1 cellular context compared by ENCODE assay signal in the genomic region with DNA sequence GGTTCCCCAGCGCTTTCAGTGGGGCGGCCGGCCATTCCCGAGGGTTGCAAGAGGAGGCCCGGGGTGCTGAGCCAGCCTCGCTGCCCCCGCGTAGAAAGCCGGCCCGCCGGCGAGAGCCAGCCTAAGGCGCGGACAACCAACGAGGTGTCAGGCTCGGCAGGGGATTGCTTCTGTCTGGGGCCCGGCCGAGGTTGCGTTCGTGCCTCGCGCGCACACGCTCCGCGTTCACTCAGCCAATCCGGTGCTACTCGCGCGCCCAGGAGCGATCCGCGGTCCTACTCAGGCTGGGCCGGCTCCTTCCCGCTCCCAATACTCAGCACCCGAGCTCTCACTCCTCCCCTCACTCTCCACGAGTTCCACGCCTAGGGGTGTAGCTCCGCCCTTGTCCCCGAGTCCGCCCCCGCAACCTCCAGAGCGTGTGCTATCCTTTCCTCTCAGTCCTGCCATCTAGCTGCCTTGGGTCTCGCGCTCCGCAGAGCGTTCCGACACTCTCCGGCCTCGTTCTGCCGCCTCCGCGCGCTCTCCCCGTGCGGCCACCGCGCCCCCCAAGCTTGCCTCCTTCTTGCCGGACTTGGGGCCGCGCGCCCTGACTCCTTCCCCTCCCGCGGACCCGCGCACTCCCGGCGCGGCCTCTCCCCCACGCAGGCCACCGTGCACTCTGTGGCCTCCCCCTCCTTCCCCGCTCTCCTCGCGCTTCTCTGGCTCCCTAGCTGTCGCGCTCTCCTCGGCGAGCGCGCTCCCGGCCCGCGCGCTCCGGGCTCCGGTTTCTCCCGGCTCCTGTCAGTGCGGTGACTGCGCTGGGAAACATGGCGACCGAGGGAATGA.
TF ChIP-seq lines count a peak whose summit lies in the region.

A gene (plus strand): TSS at position 426 of the 825 bp plus-strand sequence.

TF ChIP-seq in HepG2, 621 proteins besides CTCF, POLR2A, EP300 and RAD21 (continued from another document and continues in another):
- TF ChIP-seq, protein P1, sequence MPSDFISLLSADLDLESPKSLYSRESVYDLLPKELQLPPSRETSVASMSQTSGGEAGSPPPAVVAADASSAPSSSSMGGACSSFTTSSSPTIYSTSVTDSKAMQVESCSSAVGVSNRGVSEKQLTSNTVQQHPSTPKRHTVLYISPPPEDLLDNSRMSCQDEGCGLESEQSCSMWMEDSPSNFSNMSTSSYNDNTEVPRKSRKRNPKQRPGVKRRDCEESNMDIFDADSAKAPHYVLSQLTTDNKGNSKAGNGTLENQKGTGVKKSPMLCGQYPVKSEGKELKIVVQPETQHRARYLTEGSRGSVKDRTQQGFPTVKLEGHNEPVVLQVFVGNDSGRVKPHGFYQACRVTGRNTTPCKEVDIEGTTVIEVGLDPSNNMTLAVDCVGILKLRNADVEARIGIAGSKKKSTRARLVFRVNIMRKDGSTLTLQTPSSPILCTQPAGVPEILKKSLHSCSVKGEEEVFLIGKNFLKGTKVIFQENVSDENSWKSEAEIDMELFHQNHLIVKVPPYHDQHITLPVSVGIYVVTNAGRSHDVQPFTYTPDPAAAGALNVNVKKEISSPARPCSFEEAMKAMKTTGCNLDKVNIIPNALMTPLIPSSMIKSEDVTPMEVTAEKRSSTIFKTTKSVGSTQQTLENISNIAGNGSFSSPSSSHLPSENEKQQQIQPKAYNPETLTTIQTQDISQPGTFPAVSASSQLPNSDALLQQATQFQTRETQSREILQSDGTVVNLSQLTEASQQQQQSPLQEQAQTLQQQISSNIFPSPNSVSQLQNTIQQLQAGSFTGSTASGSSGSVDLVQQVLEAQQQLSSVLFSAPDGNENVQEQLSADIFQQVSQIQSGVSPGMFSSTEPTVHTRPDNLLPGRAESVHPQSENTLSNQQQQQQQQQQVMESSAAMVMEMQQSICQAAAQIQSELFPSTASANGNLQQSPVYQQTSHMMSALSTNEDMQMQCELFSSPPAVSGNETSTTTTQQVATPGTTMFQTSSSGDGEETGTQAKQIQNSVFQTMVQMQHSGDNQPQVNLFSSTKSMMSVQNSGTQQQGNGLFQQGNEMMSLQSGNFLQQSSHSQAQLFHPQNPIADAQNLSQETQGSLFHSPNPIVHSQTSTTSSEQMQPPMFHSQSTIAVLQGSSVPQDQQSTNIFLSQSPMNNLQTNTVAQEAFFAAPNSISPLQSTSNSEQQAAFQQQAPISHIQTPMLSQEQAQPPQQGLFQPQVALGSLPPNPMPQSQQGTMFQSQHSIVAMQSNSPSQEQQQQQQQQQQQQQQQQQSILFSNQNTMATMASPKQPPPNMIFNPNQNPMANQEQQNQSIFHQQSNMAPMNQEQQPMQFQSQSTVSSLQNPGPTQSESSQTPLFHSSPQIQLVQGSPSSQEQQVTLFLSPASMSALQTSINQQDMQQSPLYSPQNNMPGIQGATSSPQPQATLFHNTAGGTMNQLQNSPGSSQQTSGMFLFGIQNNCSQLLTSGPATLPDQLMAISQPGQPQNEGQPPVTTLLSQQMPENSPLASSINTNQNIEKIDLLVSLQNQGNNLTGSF (CRISPR knock-in tag; IDR thresholded peaks at IDR 0.05): no peak
- TF ChIP-seq ZC3H4 (CRISPR knock-in tag; IDR thresholded peaks at IDR 0.05; ENCODE audit: borderline replicate concordance) (no peak; the same call in 1 of the 2 replicates), TBX3 (IDR thresholded peaks at IDR 0.05; ENCODE audit: borderline replicate concordance) (peak; percentile 94), MAFK (conservative IDR thresholded peaks at IDR 0.05 in 1 of 2, IDR thresholded peaks at IDR 0.05 in 1 of 2; ENCODE audit: low read length in 2 of 2) (no peak), ZNF496 (CRISPR knock-in tag; IDR thresholded peaks at IDR 0.05; ENCODE audit: insufficient replicate concordance) (no peak), HMGA1 (CRISPR knock-in tag; conservative IDR thresholded peaks at IDR 0.05) (no peak), ZNF839 (CRISPR knock-in tag; IDR thresholded peaks at IDR 0.05; ENCODE audit: borderline replicate concordance) (no peak), ZNF614 (CRISPR knock-in tag; IDR thresholded peaks at IDR 0.05; ENCODE audit: borderline replicate concordance) (peak; percentile 46; the same call in 1 of the 2 replicates), KMT2B (CRISPR knock-in tag; IDR thresholded peaks at IDR 0.05) (peak; percentile 99), IKZF4 (CRISPR knock-in tag; IDR thresholded peaks at IDR 0.05; ENCODE audit: borderline replicate concordance, low read depth, not compliant biosample characterization) (no peak), MTA1 (CRISPR knock-in tag; IDR thresholded peaks at IDR 0.05; ENCODE audit: borderline replicate concordance) (no peak), TARDBP (CRISPR knock-in tag; IDR thresholded peaks at IDR 0.05) (peak; percentile 88), THAP11 (CRISPR knock-in tag; IDR thresholded peaks at IDR 0.05) (peak; percentile 85), ZSCAN21 (CRISPR knock-in tag; IDR thresholded peaks at IDR 0.05; ENCODE audit: borderline replicate concordance) (peak; percentile 98), ZNF776 (CRISPR knock-in tag; IDR thresholded peaks at IDR 0.05) (no peak; the same call in 1 of the 2 replicates), ZBTB7A (CRISPR knock-in tag; IDR thresholded peaks at IDR 0.05) (no peak), SRSF1 (optimal IDR thresholded peaks at IDR 0.05; ENCODE audit: low read depth, low read length) (peak; percentile 31), RAD51 (IDR thresholded peaks at IDR 0.05; ENCODE audit: borderline replicate concordance) (no peak), EZH2 (conservative IDR thresholded peaks at IDR 0.05; ENCODE audit: low read depth, low read length) (no peak)
- TF ChIP-seq, protein P2, sequence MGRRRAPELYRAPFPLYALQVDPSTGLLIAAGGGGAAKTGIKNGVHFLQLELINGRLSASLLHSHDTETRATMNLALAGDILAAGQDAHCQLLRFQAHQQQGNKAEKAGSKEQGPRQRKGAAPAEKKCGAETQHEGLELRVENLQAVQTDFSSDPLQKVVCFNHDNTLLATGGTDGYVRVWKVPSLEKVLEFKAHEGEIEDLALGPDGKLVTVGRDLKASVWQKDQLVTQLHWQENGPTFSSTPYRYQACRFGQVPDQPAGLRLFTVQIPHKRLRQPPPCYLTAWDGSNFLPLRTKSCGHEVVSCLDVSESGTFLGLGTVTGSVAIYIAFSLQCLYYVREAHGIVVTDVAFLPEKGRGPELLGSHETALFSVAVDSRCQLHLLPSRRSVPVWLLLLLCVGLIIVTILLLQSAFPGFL (CRISPR knock-in tag; IDR thresholded peaks at IDR 0.05): no peak; the same call in 1 of the 2 replicates
- TF ChIP-seq, protein P3, sequence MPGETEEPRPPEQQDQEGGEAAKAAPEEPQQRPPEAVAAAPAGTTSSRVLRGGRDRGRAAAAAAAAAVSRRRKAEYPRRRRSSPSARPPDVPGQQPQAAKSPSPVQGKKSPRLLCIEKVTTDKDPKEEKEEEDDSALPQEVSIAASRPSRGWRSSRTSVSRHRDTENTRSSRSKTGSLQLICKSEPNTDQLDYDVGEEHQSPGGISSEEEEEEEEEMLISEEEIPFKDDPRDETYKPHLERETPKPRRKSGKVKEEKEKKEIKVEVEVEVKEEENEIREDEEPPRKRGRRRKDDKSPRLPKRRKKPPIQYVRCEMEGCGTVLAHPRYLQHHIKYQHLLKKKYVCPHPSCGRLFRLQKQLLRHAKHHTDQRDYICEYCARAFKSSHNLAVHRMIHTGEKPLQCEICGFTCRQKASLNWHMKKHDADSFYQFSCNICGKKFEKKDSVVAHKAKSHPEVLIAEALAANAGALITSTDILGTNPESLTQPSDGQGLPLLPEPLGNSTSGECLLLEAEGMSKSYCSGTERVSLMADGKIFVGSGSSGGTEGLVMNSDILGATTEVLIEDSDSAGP (CRISPR knock-in tag; IDR thresholded peaks at IDR 0.05; ENCODE audit: borderline replicate concordance): peak; percentile 85
- TF ChIP-seq, protein P4, sequence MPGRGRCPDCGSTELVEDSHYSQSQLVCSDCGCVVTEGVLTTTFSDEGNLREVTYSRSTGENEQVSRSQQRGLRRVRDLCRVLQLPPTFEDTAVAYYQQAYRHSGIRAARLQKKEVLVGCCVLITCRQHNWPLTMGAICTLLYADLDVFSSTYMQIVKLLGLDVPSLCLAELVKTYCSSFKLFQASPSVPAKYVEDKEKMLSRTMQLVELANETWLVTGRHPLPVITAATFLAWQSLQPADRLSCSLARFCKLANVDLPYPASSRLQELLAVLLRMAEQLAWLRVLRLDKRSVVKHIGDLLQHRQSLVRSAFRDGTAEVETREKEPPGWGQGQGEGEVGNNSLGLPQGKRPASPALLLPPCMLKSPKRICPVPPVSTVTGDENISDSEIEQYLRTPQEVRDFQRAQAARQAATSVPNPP (CRISPR knock-in tag; IDR thresholded peaks at IDR 0.05): peak; percentile 78; the same call in 1 of the 2 replicates
- TF ChIP-seq, protein P5, sequence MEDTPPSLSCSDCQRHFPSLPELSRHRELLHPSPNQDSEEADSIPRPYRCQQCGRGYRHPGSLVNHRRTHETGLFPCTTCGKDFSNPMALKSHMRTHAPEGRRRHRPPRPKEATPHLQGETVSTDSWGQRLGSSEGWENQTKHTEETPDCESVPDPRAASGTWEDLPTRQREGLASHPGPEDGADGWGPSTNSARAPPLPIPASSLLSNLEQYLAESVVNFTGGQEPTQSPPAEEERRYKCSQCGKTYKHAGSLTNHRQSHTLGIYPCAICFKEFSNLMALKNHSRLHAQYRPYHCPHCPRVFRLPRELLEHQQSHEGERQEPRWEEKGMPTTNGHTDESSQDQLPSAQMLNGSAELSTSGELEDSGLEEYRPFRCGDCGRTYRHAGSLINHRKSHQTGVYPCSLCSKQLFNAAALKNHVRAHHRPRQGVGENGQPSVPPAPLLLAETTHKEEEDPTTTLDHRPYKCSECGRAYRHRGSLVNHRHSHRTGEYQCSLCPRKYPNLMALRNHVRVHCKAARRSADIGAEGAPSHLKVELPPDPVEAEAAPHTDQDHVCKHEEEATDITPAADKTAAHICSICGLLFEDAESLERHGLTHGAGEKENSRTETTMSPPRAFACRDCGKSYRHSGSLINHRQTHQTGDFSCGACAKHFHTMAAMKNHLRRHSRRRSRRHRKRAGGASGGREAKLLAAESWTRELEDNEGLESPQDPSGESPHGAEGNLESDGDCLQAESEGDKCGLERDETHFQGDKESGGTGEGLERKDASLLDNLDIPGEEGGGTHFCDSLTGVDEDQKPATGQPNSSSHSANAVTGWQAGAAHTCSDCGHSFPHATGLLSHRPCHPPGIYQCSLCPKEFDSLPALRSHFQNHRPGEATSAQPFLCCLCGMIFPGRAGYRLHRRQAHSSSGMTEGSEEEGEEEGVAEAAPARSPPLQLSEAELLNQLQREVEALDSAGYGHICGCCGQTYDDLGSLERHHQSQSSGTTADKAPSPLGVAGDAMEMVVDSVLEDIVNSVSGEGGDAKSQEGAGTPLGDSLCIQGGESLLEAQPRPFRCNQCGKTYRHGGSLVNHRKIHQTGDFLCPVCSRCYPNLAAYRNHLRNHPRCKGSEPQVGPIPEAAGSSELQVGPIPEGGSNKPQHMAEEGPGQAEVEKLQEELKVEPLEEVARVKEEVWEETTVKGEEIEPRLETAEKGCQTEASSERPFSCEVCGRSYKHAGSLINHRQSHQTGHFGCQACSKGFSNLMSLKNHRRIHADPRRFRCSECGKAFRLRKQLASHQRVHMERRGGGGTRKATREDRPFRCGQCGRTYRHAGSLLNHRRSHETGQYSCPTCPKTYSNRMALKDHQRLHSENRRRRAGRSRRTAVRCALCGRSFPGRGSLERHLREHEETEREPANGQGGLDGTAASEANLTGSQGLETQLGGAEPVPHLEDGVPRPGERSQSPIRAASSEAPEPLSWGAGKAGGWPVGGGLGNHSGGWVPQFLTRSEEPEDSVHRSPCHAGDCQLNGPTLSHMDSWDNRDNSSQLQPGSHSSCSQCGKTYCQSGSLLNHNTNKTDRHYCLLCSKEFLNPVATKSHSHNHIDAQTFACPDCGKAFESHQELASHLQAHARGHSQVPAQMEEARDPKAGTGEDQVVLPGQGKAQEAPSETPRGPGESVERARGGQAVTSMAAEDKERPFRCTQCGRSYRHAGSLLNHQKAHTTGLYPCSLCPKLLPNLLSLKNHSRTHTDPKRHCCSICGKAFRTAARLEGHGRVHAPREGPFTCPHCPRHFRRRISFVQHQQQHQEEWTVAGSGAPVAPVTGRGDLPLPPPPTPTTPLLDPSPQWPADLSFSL (CRISPR knock-in tag; IDR thresholded peaks at IDR 0.05): no peak
- TF ChIP-seq, protein P6, sequence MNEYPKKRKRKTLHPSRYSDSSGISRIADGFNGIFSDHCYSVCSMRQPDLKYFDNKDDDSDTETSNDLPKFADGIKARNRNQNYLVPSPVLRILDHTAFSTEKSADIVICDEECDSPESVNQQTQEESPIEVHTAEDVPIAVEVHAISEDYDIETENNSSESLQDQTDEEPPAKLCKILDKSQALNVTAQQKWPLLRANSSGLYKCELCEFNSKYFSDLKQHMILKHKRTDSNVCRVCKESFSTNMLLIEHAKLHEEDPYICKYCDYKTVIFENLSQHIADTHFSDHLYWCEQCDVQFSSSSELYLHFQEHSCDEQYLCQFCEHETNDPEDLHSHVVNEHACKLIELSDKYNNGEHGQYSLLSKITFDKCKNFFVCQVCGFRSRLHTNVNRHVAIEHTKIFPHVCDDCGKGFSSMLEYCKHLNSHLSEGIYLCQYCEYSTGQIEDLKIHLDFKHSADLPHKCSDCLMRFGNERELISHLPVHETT (CRISPR knock-in tag; conservative IDR thresholded peaks at IDR 0.05): peak; percentile 37; the same call in 1 of the 2 replicates
- TF ChIP-seq, protein P7, sequence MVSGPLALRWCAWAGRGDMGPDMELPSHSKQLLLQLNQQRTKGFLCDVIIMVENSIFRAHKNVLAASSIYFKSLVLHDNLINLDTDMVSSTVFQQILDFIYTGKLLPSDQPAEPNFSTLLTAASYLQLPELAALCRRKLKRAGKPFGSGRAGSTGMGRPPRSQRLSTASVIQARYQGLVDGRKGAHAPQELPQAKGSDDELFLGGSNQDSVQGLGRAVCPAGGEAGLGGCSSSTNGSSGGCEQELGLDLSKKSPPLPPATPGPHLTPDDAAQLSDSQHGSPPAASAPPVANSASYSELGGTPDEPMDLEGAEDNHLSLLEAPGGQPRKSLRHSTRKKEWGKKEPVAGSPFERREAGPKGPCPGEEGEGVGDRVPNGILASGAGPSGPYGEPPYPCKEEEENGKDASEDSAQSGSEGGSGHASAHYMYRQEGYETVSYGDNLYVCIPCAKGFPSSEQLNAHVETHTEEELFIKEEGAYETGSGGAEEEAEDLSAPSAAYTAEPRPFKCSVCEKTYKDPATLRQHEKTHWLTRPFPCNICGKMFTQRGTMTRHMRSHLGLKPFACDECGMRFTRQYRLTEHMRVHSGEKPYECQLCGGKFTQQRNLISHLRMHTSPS (CRISPR knock-in tag; IDR thresholded peaks at IDR 0.05; ENCODE audit: low read depth): no peak
- TF ChIP-seq, protein P8, sequence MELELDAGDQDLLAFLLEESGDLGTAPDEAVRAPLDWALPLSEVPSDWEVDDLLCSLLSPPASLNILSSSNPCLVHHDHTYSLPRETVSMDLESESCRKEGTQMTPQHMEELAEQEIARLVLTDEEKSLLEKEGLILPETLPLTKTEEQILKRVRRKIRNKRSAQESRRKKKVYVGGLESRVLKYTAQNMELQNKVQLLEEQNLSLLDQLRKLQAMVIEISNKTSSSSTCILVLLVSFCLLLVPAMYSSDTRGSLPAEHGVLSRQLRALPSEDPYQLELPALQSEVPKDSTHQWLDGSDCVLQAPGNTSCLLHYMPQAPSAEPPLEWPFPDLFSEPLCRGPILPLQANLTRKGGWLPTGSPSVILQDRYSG (CRISPR knock-in tag; IDR thresholded peaks at IDR 0.05): no peak; the same call in 1 of the 2 replicates
- TF ChIP-seq, protein P9, sequence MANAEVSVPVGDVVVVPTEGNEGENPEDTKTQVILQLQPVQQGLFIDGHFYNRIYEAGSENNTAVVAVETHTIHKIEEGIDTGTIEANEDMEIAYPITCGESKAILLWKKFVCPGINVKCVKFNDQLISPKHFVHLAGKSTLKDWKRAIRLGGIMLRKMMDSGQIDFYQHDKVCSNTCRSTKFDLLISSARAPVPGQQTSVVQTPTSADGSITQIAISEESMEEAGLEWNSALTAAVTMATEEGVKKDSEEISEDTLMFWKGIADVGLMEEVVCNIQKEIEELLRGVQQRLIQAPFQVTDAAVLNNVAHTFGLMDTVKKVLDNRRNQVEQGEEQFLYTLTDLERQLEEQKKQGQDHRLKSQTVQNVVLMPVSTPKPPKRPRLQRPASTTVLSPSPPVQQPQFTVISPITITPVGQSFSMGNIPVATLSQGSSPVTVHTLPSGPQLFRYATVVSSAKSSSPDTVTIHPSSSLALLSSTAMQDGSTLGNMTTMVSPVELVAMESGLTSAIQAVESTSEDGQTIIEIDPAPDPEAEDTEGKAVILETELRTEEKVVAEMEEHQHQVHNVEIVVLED (CRISPR knock-in tag; IDR thresholded peaks at IDR 0.05; ENCODE audit: borderline replicate concordance): peak; percentile 92
